17 cellular contexts compared by ENCODE assay signal in the genomic region with DNA sequence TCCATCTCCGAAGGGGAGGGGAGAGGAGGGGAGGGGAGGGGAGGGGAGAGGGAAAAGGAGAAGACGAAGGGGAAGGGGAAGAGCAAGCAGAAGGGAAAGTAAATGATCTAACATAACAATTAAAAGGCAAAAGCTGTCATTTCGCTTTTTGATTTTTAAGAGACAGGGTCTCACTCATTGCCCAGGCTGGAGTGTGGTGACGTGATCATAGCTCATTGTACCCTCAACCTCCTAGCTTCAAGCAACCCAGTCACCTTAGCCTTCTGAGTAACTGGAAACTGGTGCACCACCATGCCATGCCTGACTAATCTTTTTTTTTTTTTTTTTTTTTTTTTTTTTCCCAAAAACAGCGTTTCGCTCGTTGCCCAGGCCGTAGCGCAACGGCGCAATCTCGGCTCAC.
"Had no signal": no experiment of that assay in that cellular context is flagged by ENCODE, and none has a peak within 500 bp of the region (broad histone marks: within the 10 kb centered on the region; RNA-seq: fewer than 3 reads in every experiment).

No MANE protein-coding gene starts in this region.

- H3K36me3 ChIP-seq: breast epithelium, left ventricle myocardium inferior, prostate gland, right lobe of liver, thoracic aorta had no signal

- H3K4me3 Mint-ChIP-seq: activated CD4-positive, alpha-beta memory T cell treated with anti-CD3 and anti-CD28 coated beads for 36 hours; activated naive CD8-positive, alpha-beta T cell treated with anti-CD3 and anti-CD28 coated beads, Interleukin-2, amount 10 ng/mL, durations not matched to agents 7 days and 5 days; endodermal cell; nephron progenitor cell; stimulated activated naive CD8-positive, alpha-beta T cell treated with anti-CD3 and anti-CD28 coated beads, Interleukin-15, Interleukin-2, amounts not matched to agents 100 ng/mL and 50 ng/mL, for 24 hours had no signal

- H3K27ac Mint-ChIP-seq: activated CD4-positive, alpha-beta memory T cell treated with anti-CD3 and anti-CD28 coated beads for 36 hours; activated naive CD8-positive, alpha-beta T cell treated with anti-CD3 and anti-CD28 coated beads, Interleukin-2, amount 10 ng/mL, durations not matched to agents 7 days and 5 days had no signal

- H3K9me3 Mint-ChIP-seq: activated naive CD8-positive, alpha-beta T cell treated with anti-CD3 and anti-CD28 coated beads, Interleukin-2, amount 10 ng/mL, durations not matched to agents 7 days and 5 days; stimulated activated naive CD8-positive, alpha-beta T cell treated with anti-CD3 and anti-CD28 coated beads, Interleukin-15, Interleukin-2, amounts not matched to agents 100 ng/mL and 50 ng/mL, for 24 hours had no signal

- H3K27me3 Mint-ChIP-seq: activated CD4-positive, alpha-beta memory T cell treated with anti-CD3 and anti-CD28 coated beads for 36 hours; activated naive CD8-positive, alpha-beta T cell treated with anti-CD3 and anti-CD28 coated beads, Interleukin-2, amount 10 ng/mL, durations not matched to agents 7 days and 5 days; stimulated activated naive CD8-positive, alpha-beta T cell treated with anti-CD3 and anti-CD28 coated beads, Interleukin-15, Interleukin-2, amounts not matched to agents 100 ng/mL and 50 ng/mL, for 24 hours had no signal

- H3K27ac ChIP-seq: breast epithelium, left ventricle myocardium inferior, prostate gland, right lobe of liver, thoracic aorta had no signal

- H3K27me3 ChIP-seq: breast epithelium, right lobe of liver had no signal

- H3K4me1 ChIP-seq: breast epithelium, prostate gland, right lobe of liver had no signal

- DNase-seq: activated CD4-positive, alpha-beta memory T cell treated with anti-CD3 and anti-CD28 coated beads for 36 hours; activated gamma-delta T cell treated with Interleukin-2 at 50 U/mL for 16 hours; activated naive CD8-positive, alpha-beta T cell treated with anti-CD3 and anti-CD28 coated beads, Interleukin-2, amount 10 ng/mL, durations not matched to agents 7 days and 5 days; activated T-cell treated with anti-CD3 and anti-CD28 coated beads, Interleukin-2, amount 50 U/mL, for 48 hours; aorta; dermis blood vessel endothelial cell; endodermal cell; erythroblast; kidney; left ventricle myocardium inferior; mesenchymal stem cell; nephron progenitor cell; right lobe of liver had no signal

- H3K4me3 ChIP-seq: breast epithelium, left ventricle myocardium inferior, prostate gland, right lobe of liver, thoracic aorta had no signal
